Comparison of ENCODE assay signal across 8 cellular contexts in the genomic region with DNA sequence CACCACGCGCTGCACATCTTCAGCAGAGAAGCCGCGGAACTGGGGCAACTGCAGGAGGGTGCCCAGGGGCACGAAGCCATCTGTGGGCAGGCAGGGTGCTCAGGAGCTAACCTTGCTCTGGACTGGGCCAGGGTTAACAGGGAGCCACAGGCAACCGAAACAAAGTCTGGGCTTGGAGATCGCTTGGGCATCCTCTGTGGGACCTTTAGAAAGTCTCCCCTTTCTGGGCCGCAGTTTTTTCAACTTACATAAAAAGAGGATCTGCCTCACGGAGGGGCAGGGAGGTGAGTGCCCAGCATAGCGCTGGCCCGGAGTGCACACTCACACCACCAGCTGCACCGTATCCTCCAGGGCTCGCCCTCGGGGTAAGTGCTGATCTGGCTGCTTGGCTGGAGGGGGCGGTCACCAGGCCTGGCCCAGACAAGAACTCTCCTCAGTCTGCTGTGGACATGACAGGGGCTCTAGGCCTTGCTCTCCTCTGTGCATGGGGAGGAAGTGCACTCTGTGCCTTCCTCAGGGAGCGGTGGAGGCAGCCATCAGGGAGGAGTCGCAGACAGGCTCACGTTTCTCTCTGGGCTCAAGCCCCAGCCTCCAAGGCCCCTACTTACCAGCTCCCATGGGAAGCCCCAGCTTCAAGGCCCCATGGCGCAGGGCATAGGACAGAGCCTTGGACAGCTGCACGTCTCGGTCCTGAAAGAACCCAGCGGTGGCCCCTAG. TPM values are rescaled to one million over a fixed set of nuclear protein-coding genes. Genes with fewer than 3 reads are reported as not detected.
DNase-seq lines count a peak whose midpoint lies in the region; ATAC-seq, FAIRE-seq and TF ChIP-seq lines count a peak whose summit lies in the region.

No MANE protein-coding gene starts in this region.

- no peak for ATAC-seq in naive thymus-derived CD4-positive, alpha-beta T cell
- no peak for ATAC-seq in foreskin keratinocyte

- CTCF ChIA-PET in naive thymus-derived CD4-positive, alpha-beta T cell (lab: Charles Lee), result interaction anchor here (0.7 to 5.5 kb wide), 2 partner anchors 19 to 76 kb away, joined by 3 to 66 read pairs; partner anchors contain the start of gene FERMT3

- H3K4me3 ChIP-seq in BE2C (ENCODE audit: low read depth, low read length) (peak overlapping the region; percentile 73), LNCaP clone FGC (ENCODE audit: low read depth, low read length) (peak overlapping the region; percentile 87)
- H3K4me3 ChIP-seq in naive thymus-derived CD4-positive, alpha-beta T cell (ENCODE audit: low read length), result peak overlapping the region; percentile 60

- no peaks in the 10 kb centered on the region for H3K9me3 ChIP-seq in BE2C
- no peaks in the 10 kb centered on the region for H3K9me3 ChIP-seq in naive thymus-derived CD4-positive, alpha-beta T cell (ENCODE audit: control insufficient read depth in 2 of 3, low read length in 3 of 3)

- no peaks in the 10 kb centered on the region for H3K36me3 ChIP-seq in BE2C
- H3K36me3 ChIP-seq in naive thymus-derived CD4-positive, alpha-beta T cell (ENCODE audit: control insufficient read depth in 2 of 3, insufficient read depth in 3 of 3, low read length in 3 of 3), result peaks cover under 1 to 32% (median 13%) of the 10 kb centered on the region in 3 experiments

- H3K27ac Mint-ChIP-seq in chondrocyte (ENCODE audit: unreplicated experiment), result peak overlapping the region; percentile 63
- H3K27ac Mint-ChIP-seq in naive thymus-derived CD4-positive, alpha-beta T cell, result peak overlapping the region; percentile 32 to 90 (median 82)

- H3K27me3 ChIP-seq in BE2C (no peaks in the 10 kb centered on the region), foreskin keratinocyte (no peaks in the 10 kb centered on the region)
- H3K27me3 ChIP-seq in naive thymus-derived CD4-positive, alpha-beta T cell (ENCODE audit: control insufficient read depth in 2 of 2, insufficient read depth in 2 of 2, low read length in 2 of 2), result no peaks in the 10 kb centered on the region

- H3K4me1 ChIP-seq in BE2C, result peaks cover 8% of the 10 kb centered on the region
- H3K4me1 ChIP-seq in naive thymus-derived CD4-positive, alpha-beta T cell (ENCODE audit: control insufficient read depth in 2 of 2, insufficient read depth in 2 of 2, low read length in 2 of 2), result peaks cover 27 to 31% of the 10 kb centered on the region in 2 donors
- H3K4me1 ChIP-seq in foreskin keratinocyte, result peaks cover 12% of the 10 kb centered on the region

- no peaks in the 10 kb centered on the region for H3K9me3 Mint-ChIP-seq in chondrocyte (ENCODE audit: low read depth)
- no peaks in the 10 kb centered on the region for H3K9me3 Mint-ChIP-seq in naive thymus-derived CD4-positive, alpha-beta T cell

- H3K36me3 Mint-ChIP-seq in chondrocyte (ENCODE audit: low read depth), result no peaks in the 10 kb centered on the region
- H3K36me3 Mint-ChIP-seq in naive thymus-derived CD4-positive, alpha-beta T cell, result peaks cover 0 to 2% (median 0%) of the 10 kb centered on the region in 5 donors

- FAIRE-seq in RCC 7860 (lab: Jason Lieb, UNC), result no peak

- intact Hi-C loops in naive thymus-derived CD4-positive, alpha-beta T cell (cut with micrococcal nuclease), result no loop called here

- H3K27ac ChIP-seq in naive thymus-derived CD4-positive, alpha-beta T cell (ENCODE audit: low read depth, low read length), result peak overlapping the region; percentile 89
- no peak overlapping the region for H3K27ac ChIP-seq in foreskin keratinocyte

- DNase-seq in BE2C, result no peak
- no peak for DNase-seq in LNCaP clone FGC (ENCODE audit: low read depth)
- no peak for DNase-seq in chondrocyte (ENCODE audit: low spot score)
- no peak for DNase-seq in naive thymus-derived CD4-positive, alpha-beta T cell
- no peak for DNase-seq in RCC 7860 (ENCODE audit: low spot score)
- DNase-seq in stimulated activated CD4-positive, alpha-beta T cell treated with anti-CD3 and anti-CD28 coated beads, Interleukin-4, amount 100 ng/mL, for 4 hours, result no peak
- DNase-seq in foreskin keratinocyte, result no peak
- no peak for DNase-seq in SIG-M5 (lab: John Stamatoyannopoulos, UW)

- H3K27me3 Mint-ChIP-seq in chondrocyte (ENCODE audit: low read depth), result no peaks in the 10 kb centered on the region
- no peaks in the 10 kb centered on the region for H3K27me3 Mint-ChIP-seq in naive thymus-derived CD4-positive, alpha-beta T cell

- TF ChIP-seq CTCF in BE2C (IDR thresholded peaks at IDR 0.05; ENCODE audit: low read depth, low read length) (no peak), LNCaP clone FGC (IDR thresholded peaks at IDR 0.05; ENCODE audit: control insufficient read depth, extremely low read depth, insufficient read depth) (no peak), chondrocyte (IDR thresholded peaks at IDR 0.05) (no peak), foreskin keratinocyte (conservative IDR thresholded peaks at IDR 0.05) (no peak)

- H3K4me3 Mint-ChIP-seq in chondrocyte (ENCODE audit: unreplicated experiment), result peak overlapping the region; percentile 81
- peak overlapping the region; percentile 87 to 96 (median 92) for H3K4me3 Mint-ChIP-seq in naive thymus-derived CD4-positive, alpha-beta T cell

- peaks cover 39% of the 10 kb centered on the region for H3K4me1 Mint-ChIP-seq in chondrocyte (ENCODE audit: low read depth)
- H3K4me1 Mint-ChIP-seq in naive thymus-derived CD4-positive, alpha-beta T cell, result peaks cover 15 to 44% (median 29%) of the 10 kb centered on the region in 7 donors

- POLR2A ChIA-PET in naive thymus-derived CD4-positive, alpha-beta T cell (lab: Charles Lee), result interaction anchor here (0.6 to 14.3 kb wide), 10 partner anchors 16 to 570 kb away, joined by 4 to 220 read pairs (median 12); partner anchors contain the start of genes BAD, FERMT3, FKBP2 and GPR137

RNA-seq across cellular contexts. Expression of gene TRPT1, which starts 0.9 kb away (rescaled TPM):
- 39.6 TPM for polyA plus RNA-seq in BE2C (2012; ENCODE audit: insufficient read depth, insufficient read length, low read depth)
- 37.9 to 45.7 TPM (median 42.2 TPM) in 3 replicates for total RNA-seq in chondrocyte
- total RNA-seq in naive thymus-derived CD4-positive, alpha-beta T cell, result 10 to 100 TPM; 24.0 to 53.0 (median 27.2) TPM
- polyA plus RNA-seq in naive thymus-derived CD4-positive, alpha-beta T cell, result 10 to 100 TPM; 50.0 to 53.7 TPM
- 28.6 and 34.3 TPM in 2 replicates for total RNA-seq in foreskin keratinocyte
- 36.3 and 42.1 TPM in 2 replicates for polyA plus RNA-seq in foreskin keratinocyte

RNA-seq across cellular contexts. Expression of gene NUDT22, which starts 1.0 kb away (rescaled TPM):
- polyA plus RNA-seq in BE2C (2012; ENCODE audit: insufficient read depth, insufficient read length, low read depth), result 43.8 TPM
- total RNA-seq in chondrocyte, result 42.1 to 56.6 TPM (median 49.9 TPM) in 3 replicates
- 10 to 100 TPM; 47.8 to 94.0 (median 78.3) TPM for total RNA-seq in naive thymus-derived CD4-positive, alpha-beta T cell
- 10 to 100 TPM; 40.7 to 51.2 TPM for polyA plus RNA-seq in naive thymus-derived CD4-positive, alpha-beta T cell
- 53.9 and 58.5 TPM in 2 replicates for total RNA-seq in foreskin keratinocyte
- polyA plus RNA-seq in foreskin keratinocyte, result 65.7 and 71.2 TPM in 2 replicates

RNA-seq across cellular contexts. Expression of gene DNAJC4, which starts 5.3 kb away (rescaled TPM):
- polyA plus RNA-seq in BE2C (2012; ENCODE audit: insufficient read depth, insufficient read length, low read depth), result 20.3 TPM
- total RNA-seq in chondrocyte (27.0 to 31.6 TPM (median 28.9 TPM) in 3 replicates), foreskin keratinocyte (12.7 and 14.1 TPM in 2 replicates)
- total RNA-seq in naive thymus-derived CD4-positive, alpha-beta T cell, result 10 to 100 TPM; 39.3 to 61.7 (median 47.4) TPM
- 10 to 100 TPM; 24.3 to 26.7 TPM for polyA plus RNA-seq in naive thymus-derived CD4-positive, alpha-beta T cell
- 23.0 and 25.9 TPM in 2 replicates for polyA plus RNA-seq in foreskin keratinocyte

RNA-seq across cellular contexts. Expression of gene VEGFB, which starts 9.3 kb away (rescaled TPM):
- polyA plus RNA-seq in BE2C (2012; ENCODE audit: insufficient read depth, insufficient read length, low read depth), result 31.4 TPM
- 165 to 209 TPM (median 168 TPM) in 3 replicates for total RNA-seq in chondrocyte
- total RNA-seq in naive thymus-derived CD4-positive, alpha-beta T cell, result 10 to 100 TPM; 30.6 to 99.5 (median 88.0) TPM
- polyA plus RNA-seq in naive thymus-derived CD4-positive, alpha-beta T cell, result 10 to 100 TPM; 12.9 to 15.3 TPM
- 38.3 and 41.3 TPM in 2 replicates for total RNA-seq in foreskin keratinocyte
- 70.0 and 70.9 TPM in 2 replicates for polyA plus RNA-seq in foreskin keratinocyte

RNA-seq across cellular contexts. Expression of gene FKBP2, which starts 15.8 kb away (rescaled TPM):
- 110 TPM for polyA plus RNA-seq in BE2C (2012; ENCODE audit: insufficient read depth, insufficient read length, low read depth)
- 42.1 to 54.3 TPM (median 43.0 TPM) in 3 replicates for total RNA-seq in chondrocyte
- total RNA-seq in naive thymus-derived CD4-positive, alpha-beta T cell, result 10 to 100 TPM; 20.3 to 46.6 (median 33.5) TPM
- 10 to 100 TPM; 61.8 to 81.4 TPM for polyA plus RNA-seq in naive thymus-derived CD4-positive, alpha-beta T cell
- total RNA-seq in foreskin keratinocyte, result 79.5 and 84.0 TPM in 2 replicates
- polyA plus RNA-seq in foreskin keratinocyte, result 145 and 159 TPM in 2 replicates
